ENCODE assay signal across 9 cellular contexts in genomic region chr2:157593411-157593810, GRCh38. TPM values are rescaled to one million over a fixed set of nuclear protein-coding genes. Genes with fewer than 3 reads are reported as not detected.
DNase-seq lines count a peak whose midpoint lies in the region; ATAC-seq and TF ChIP-seq lines count a peak whose summit lies in the region.
"Had no signal": no experiment of that assay in that cellular context is flagged by ENCODE, and none has a peak within 500 bp of the region (broad histone marks: within the 10 kb centered on the region; RNA-seq: fewer than 3 reads in every experiment).

No MANE protein-coding gene starts in this region.

- peak overlapping the region in 1 of 5 experiments; percentile 45 for H3K4me3 Mint-ChIP-seq in brain
- H3K4me3 Mint-ChIP-seq in effector memory CD8-positive, alpha-beta T cell: no peak overlapping the region
- H3K4me3 Mint-ChIP-seq: HFFc6 had no signal

- ATAC-seq in sciatic nerve (peak; percentile 45), GM18870 (IDR thresholded peaks at IDR 0.05; ENCODE audit: unreplicated experiment) (no peak)
- ATAC-seq in effector memory CD8-positive, alpha-beta T cell (replicated peaks): no peak

- peaks cover 27% of the 10 kb centered on the region for H3K4me1 Mint-ChIP-seq in brain
- peaks cover 4 to 6% of the 10 kb centered on the region in 2 donors for H3K4me1 Mint-ChIP-seq in effector memory CD8-positive, alpha-beta T cell (ENCODE audit: low read depth in 2 of 2)

- peaks cover 0 to 6% (median 0%) of the 10 kb centered on the region in 5 experiments for H3K9me3 Mint-ChIP-seq in brain
- no peaks in the 10 kb centered on the region for H3K9me3 Mint-ChIP-seq in effector memory CD8-positive, alpha-beta T cell
- H3K9me3 Mint-ChIP-seq: HFFc6 had no signal

- H3K36me3 Mint-ChIP-seq in brain: no peaks in the 10 kb centered on the region
- H3K36me3 Mint-ChIP-seq in effector memory CD8-positive, alpha-beta T cell (ENCODE audit: insufficient read depth): no peaks in the 10 kb centered on the region

- peak overlapping the region in 3 of 5 experiments; percentile 60 to 80 (median 72) for H3K27ac Mint-ChIP-seq in brain
- no peak overlapping the region for H3K27ac Mint-ChIP-seq in effector memory CD8-positive, alpha-beta T cell
- H3K27ac Mint-ChIP-seq: HFFc6 had no signal

- H3K27me3 Mint-ChIP-seq in brain: peaks cover 16% of the 10 kb centered on the region
- peaks cover 27 to 40% of the 10 kb centered on the region in 2 donors for H3K27me3 Mint-ChIP-seq in effector memory CD8-positive, alpha-beta T cell

- DNase-seq in inferior parietal cortex (ENCODE audit: extremely low spot score) (peak; percentile 63), sciatic nerve (ENCODE audit: low spot score) (no peak), iPS-NIHi7 (ENCODE audit: extremely low spot score) (no peak)
- DNase-seq in effector memory CD8-positive, alpha-beta T cell: no peak
- DNase-seq: SHP77 had no signal

- intact Hi-C loops in sciatic nerve (cut with DNase I): no loop called here

- no peak overlapping the region for H3K27ac ChIP-seq in C4-2B

- TF ChIP-seq CTCF in C4-2B (conservative IDR thresholded peaks at IDR 0.05): peak; percentile 34; the same call in 1 of the 2 replicates
- TF ChIP-seq CTCF in brain (conservative IDR thresholded peaks at IDR 0.05): no peak

RNA-seq across cellular contexts. Expression of gene ACVR1C, which starts 35.3 kb away (rescaled TPM):
- 0.34 TPM for polyA plus RNA-seq in brain (ENCODE audit: insufficient read depth, low read depth, low replicate concordance)
- 2.8 TPM for total RNA-seq in sciatic nerve

Comparison
In these comparisons a context has a peak if more than half of its experiments do, and no peak if none do; other contexts are left out.
1. H3K27ac Mint-ChIP-seq: peak in brain (3 of 5); none in effector memory CD8-positive, alpha-beta T cell (0 of 2).